In genomic region chr5:176619569-176620332, GRCh38 we compare ENCODE assay signal across 11 cellular contexts. TPM values are rescaled to one million over a fixed set of nuclear protein-coding genes. Genes with fewer than 3 reads are reported as not detected.
DNase-seq lines count a peak whose midpoint lies in the region; ATAC-seq and TF ChIP-seq lines count a peak whose summit lies in the region.
"Had no signal": no experiment of that assay in that cellular context is flagged by ENCODE, and none has a peak within 500 bp of the region (broad histone marks: within the 10 kb centered on the region; RNA-seq: fewer than 3 reads in every experiment).

No MANE protein-coding gene starts in this region.

- H3K4me3 Mint-ChIP-seq in effector memory CD8-positive, alpha-beta T cell, result peak overlapping the region; percentile 78 to 80
- H3K4me3 Mint-ChIP-seq: mesothelial cell of epicardium had no signal

- no peak overlapping the region for H4K8ac ChIP-seq in trophoblast cell (ENCODE audit: low read depth, low read length)

- H4K12ac ChIP-seq in trophoblast cell (ENCODE audit: low read depth, low read length), result no peak overlapping the region

- H3K27me3 Mint-ChIP-seq in effector memory CD8-positive, alpha-beta T cell, result peaks cover 63 to 91% of the 10 kb centered on the region in 2 donors

- H3K27ac ChIP-seq in HUES64 (ENCODE audit: low read depth, low read length) (no peak overlapping the region), trophoblast cell (ENCODE audit: low read depth, low read length) (no peak overlapping the region), uterus (no peak overlapping the region)
- H3K27ac ChIP-seq: tibial artery, VCaP had no signal

- H3K4me1 ChIP-seq in HUES64 (ENCODE audit: insufficient read depth, low read length), result 0 out of 2 replicates have a peak, but pooled peaks cover 2% of the 10 kb centered on the region
- no peaks in the 10 kb centered on the region for H3K4me1 ChIP-seq in trophoblast cell (ENCODE audit: control insufficient read depth in 1 of 2, insufficient read depth in 2 of 2, low read length in 2 of 2)
- H3K4me1 ChIP-seq in uterus, result peaks cover 0 to 13% of the 10 kb centered on the region in 2 donors

- no peak overlapping the region for H3K4ac ChIP-seq in trophoblast cell (ENCODE audit: low read depth, low read length)

- no peaks in the 10 kb centered on the region for H3K9me3 Mint-ChIP-seq in effector memory CD8-positive, alpha-beta T cell
- H3K9me3 Mint-ChIP-seq: mesothelial cell of epicardium had no signal

- no peaks in the 10 kb centered on the region for H3K79me2 ChIP-seq in trophoblast cell (ENCODE audit: control insufficient read depth, insufficient read depth, low read length, poor library complexity)

- H3K4me2 ChIP-seq in trophoblast cell (ENCODE audit: low read length), result peak overlapping the region; percentile 1

- H2BK120ac ChIP-seq in trophoblast cell (ENCODE audit: insufficient read depth, low read length, poor library complexity), result no peak overlapping the region

- TF ChIP-seq CTCF in uterus (IDR thresholded peaks at IDR 0.05), result no peak

- intact Hi-C loops in uterus (cut with DNase I; ENCODE audit: low total_unique reads), result no loop called here

- ATAC-seq in effector memory CD8-positive, alpha-beta T cell (replicated peaks), result no peak
- no peak for ATAC-seq in HG02678 (IDR thresholded peaks at IDR 0.05; ENCODE audit: unreplicated experiment)

- no peak overlapping the region for H2BK12ac ChIP-seq in trophoblast cell (ENCODE audit: low read length)

- no peak overlapping the region for H3K23ac ChIP-seq in trophoblast cell (ENCODE audit: low read length)

- no peak overlapping the region for H3K27ac Mint-ChIP-seq in effector memory CD8-positive, alpha-beta T cell
- H3K27ac Mint-ChIP-seq: mesothelial cell of epicardium had no signal

- no peak overlapping the region for H2BK5ac ChIP-seq in trophoblast cell (ENCODE audit: low read depth, low read length, poor library complexity)

- no peak for TF ChIP-seq POLR2A in uterus (IDR thresholded peaks at IDR 0.05)

- peaks cover 7 to 9% of the 10 kb centered on the region in 2 donors for H3K4me1 Mint-ChIP-seq in effector memory CD8-positive, alpha-beta T cell (ENCODE audit: low read depth in 2 of 2)

- H3K18ac ChIP-seq in trophoblast cell (ENCODE audit: low read length), result no peak overlapping the region

- H3K79me1 ChIP-seq in trophoblast cell (ENCODE audit: low read length), result no peaks in the 10 kb centered on the region

- H3K27me3 ChIP-seq in HUES64 (ENCODE audit: insufficient read depth, low read length) (peaks cover 42% of the 10 kb centered on the region), trophoblast cell (ENCODE audit: insufficient read depth, low read length) (peaks cover 30% of the 10 kb centered on the region), uterus (peaks cover 15 to 34% of the 10 kb centered on the region in 2 donors)

- H3K9ac ChIP-seq in HUES64 (ENCODE audit: low read depth, low read length), result no peak overlapping the region; the same call in 1 of the 2 replicates
- H3K9ac ChIP-seq in trophoblast cell (ENCODE audit: low read length), result no peak overlapping the region

- H3K9me3 ChIP-seq in HUES64 (ENCODE audit: insufficient read depth, low read depth, low read length) (no peaks in the 10 kb centered on the region), trophoblast cell (ENCODE audit: insufficient read depth, low read depth, low read length) (peaks cover 18% of the 10 kb centered on the region), uterus (no peaks in the 10 kb centered on the region)
- H3K9me3 ChIP-seq: tibial artery had no signal

- no peaks in the 10 kb centered on the region for H3K36me3 ChIP-seq in HUES64 (ENCODE audit: insufficient read depth, low read length)
- no peaks in the 10 kb centered on the region for H3K36me3 ChIP-seq in trophoblast cell (ENCODE audit: control insufficient read depth in 1 of 2, insufficient read depth in 2 of 2, low read length in 2 of 2)
- H3K36me3 ChIP-seq in uterus, result no peaks in the 10 kb centered on the region
- H3K36me3 ChIP-seq: tibial artery had no signal

- WGBS in HUES64, result 51% methylated on average over 59 of the region's 59 CpGs
- WGBS in trophoblast cell (ENCODE audit: extremely low coverage, insufficient coverage, insufficient read length), result no CpG with 5 or more reads among the region's 59 CpGs

- no peak overlapping the region for H4K91ac ChIP-seq in trophoblast cell (ENCODE audit: low read depth, low read length)

- peaks cover 3% of the 10 kb centered on the region for H3K36me3 Mint-ChIP-seq in effector memory CD8-positive, alpha-beta T cell (ENCODE audit: insufficient read depth)
- H3K36me3 Mint-ChIP-seq: mesothelial cell of epicardium had no signal

- peak overlapping the region; percentile 43 for H3K4me3 ChIP-seq in HUES64 (ENCODE audit: low read length)
- no peak overlapping the region for H3K4me3 ChIP-seq in trophoblast cell (ENCODE audit: low read depth, low read length)
- no peak overlapping the region for H3K4me3 ChIP-seq in uterus
- H3K4me3 ChIP-seq: tibial artery had no signal

- H2AFZ ChIP-seq in trophoblast cell (ENCODE audit: insufficient read depth, low read length, poor library complexity), result no peak overlapping the region

- H2AK5ac ChIP-seq in trophoblast cell (ENCODE audit: low read length), result no peak overlapping the region

- H3K14ac ChIP-seq in trophoblast cell (ENCODE audit: low read length), result no peak overlapping the region

- peak; percentile 50 for DNase-seq in DMS 273 (lab: John Stamatoyannopoulos, UW; ENCODE audit: unreplicated experiment)
- no peak for DNase-seq in DMS 273 treated with DMSO at 0.1 percent for 48 hours (lab: John Stamatoyannopoulos, UW)
- no peak for DNase-seq in effector memory CD8-positive, alpha-beta T cell
- no peak for DNase-seq in trophoblast cell
- no peak for DNase-seq in OCI-M2 (lab: John Stamatoyannopoulos, UW; ENCODE audit: unreplicated experiment)
- no peak for DNase-seq in uterus

RNA-seq across cellular contexts. Expression of gene GPRIN1, which starts 9.8 kb away (rescaled TPM):
- 12.0 TPM for polyA plus RNA-seq in HUES64 (2013, experiment 1 of 2)
- 9.7 TPM for polyA plus RNA-seq in HUES64 (2013, experiment 2 of 2)
- 1.4 and 1.5 TPM in 2 replicates for polyA plus RNA-seq in trophoblast cell (2013)
- total RNA-seq in uterus, result 1 to 10 TPM in 1 of 4 donors, under 1 TPM in 1, not detected in 2; 0.40 to 1.4 TPM

RNA-seq across cellular contexts. Expression of gene SNCB, which starts 10.6 kb away (rescaled TPM):
- polyA plus RNA-seq in HUES64 (2013, experiment 1 of 2), result 2.8 TPM
- polyA plus RNA-seq in HUES64 (2013, experiment 2 of 2), result 3.6 TPM
- polyA plus RNA-seq in trophoblast cell (2013), result 0.11 TPM in 1 of 2 replicates, not detected in the other
- total RNA-seq in uterus, result not detected
- total RNA-seq: mesothelial cell of epicardium had no signal

RNA-seq across cellular contexts. Expression of gene EIF4E1B, which starts 10.7 kb away (rescaled TPM):
- polyA plus RNA-seq in HUES64 (2013, experiment 1 of 2), result 0.45 TPM
- not detected for polyA plus RNA-seq in HUES64 (2013, experiment 2 of 2)
- 0.55 and 0.62 TPM in 2 replicates for polyA plus RNA-seq in trophoblast cell (2013)
- not detected for total RNA-seq in uterus
- total RNA-seq: mesothelial cell of epicardium had no signal

RNA-seq across cellular contexts. Expression of gene TSPAN17, which starts 27.5 kb away (rescaled TPM):
- polyA plus RNA-seq in HUES64 (2013, experiment 1 of 2), result 35.9 TPM
- polyA plus RNA-seq in HUES64 (2013, experiment 2 of 2), result 31.5 TPM
- 18.3 and 18.4 TPM in 2 replicates for polyA plus RNA-seq in trophoblast cell (2013)
- total RNA-seq in uterus, result 10 to 100 TPM in 3 of 4 donors, 1 to 10 TPM in 1; 10.0 to 45.6 (median 20.2) TPM
